In the genomic region with DNA sequence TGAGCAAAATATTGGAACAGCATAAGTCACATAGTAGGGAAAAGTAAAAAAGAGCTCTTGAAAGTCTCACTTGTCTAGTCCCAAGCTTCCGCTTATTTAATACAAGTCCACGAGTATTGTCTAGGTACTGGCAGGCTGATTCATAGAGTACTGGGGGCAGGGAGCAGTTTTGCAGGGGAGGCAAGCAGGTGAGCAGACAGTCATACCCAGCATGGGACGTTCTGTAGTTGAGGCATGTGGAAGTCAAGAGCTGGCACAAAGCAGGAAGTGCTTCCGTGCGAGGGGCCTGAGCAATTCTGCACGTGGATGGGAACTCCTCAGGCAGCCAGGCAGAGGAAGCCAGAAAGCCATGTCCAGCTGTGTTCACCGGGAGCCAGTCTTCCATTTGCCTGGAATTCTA, we compare ENCODE assay signal across 12 cellular contexts.
DNase-seq lines count a peak whose midpoint lies in the region; ATAC-seq lines count a peak whose summit lies in the region.
"Had no signal": no experiment of that assay in that cellular context is flagged by ENCODE, and none has a peak within 500 bp of the region (broad histone marks: within the 10 kb centered on the region; RNA-seq: fewer than 3 reads in every experiment).

No MANE protein-coding gene starts in this region.

- no peaks in the 10 kb centered on the region for H3K4me1 ChIP-seq in HAP-1
- H3K4me1 ChIP-seq: A549, BE2C had no signal

- H3K9me3 ChIP-seq in HAP-1: no peaks in the 10 kb centered on the region
- H3K9me3 ChIP-seq: A549, BE2C had no signal

- H3K27me3 ChIP-seq in HAP-1 (ENCODE audit: low read depth): no peaks in the 10 kb centered on the region
- H3K27me3 ChIP-seq: BE2C had no signal

- no peak overlapping the region for H3K4me3 Mint-ChIP-seq in stimulated activated effector memory CD8-positive, alpha-beta T cell treated with anti-CD3 and anti-CD28 coated beads, Interleukin-12 subunit alpha, Interleukin-12 subunit beta, amount 100 ng/mL, for 72 hours
- H3K4me3 Mint-ChIP-seq: CD8-positive, alpha-beta T cell had no signal

- H3K36me3 Mint-ChIP-seq in stimulated activated effector memory CD8-positive, alpha-beta T cell treated with anti-CD3 and anti-CD28 coated beads, Interleukin-12 subunit alpha, Interleukin-12 subunit beta, amount 100 ng/mL, for 72 hours: no peaks in the 10 kb centered on the region
- H3K36me3 Mint-ChIP-seq: CD8-positive, alpha-beta T cell; IgD-negative memory B cell had no signal

- peaks cover 3% of the 10 kb centered on the region for H3K9me3 Mint-ChIP-seq in stimulated activated effector memory CD8-positive, alpha-beta T cell treated with anti-CD3 and anti-CD28 coated beads, Interleukin-12 subunit alpha, Interleukin-12 subunit beta, amount 100 ng/mL, for 72 hours
- H3K9me3 Mint-ChIP-seq: CD8-positive, alpha-beta T cell; IgD-negative memory B cell had no signal

- H3K4me1 Mint-ChIP-seq in stimulated activated effector memory CD8-positive, alpha-beta T cell treated with anti-CD3 and anti-CD28 coated beads, Interleukin-12 subunit alpha, Interleukin-12 subunit beta, amount 100 ng/mL, for 72 hours: no peaks in the 10 kb centered on the region
- H3K4me1 Mint-ChIP-seq: IgD-negative memory B cell had no signal

- DNase-seq in Daoy (ENCODE audit: low read depth): peak; percentile 20
- DNase-seq in G401 (ENCODE audit: low spot score): peak; percentile 54
- DNase-seq in ecto neural progenitor cell (ENCODE audit: low spot score): peak; percentile 22
- DNase-seq in stimulated activated effector memory CD8-positive, alpha-beta T cell treated with anti-CD3 and anti-CD28 coated beads, Interleukin-12 subunit alpha, Interleukin-12 subunit beta, amount 100 ng/mL, for 72 hours (ENCODE audit: low spot score in 2 of 2): no peak
- DNase-seq in NCI-H1105 (lab: John Stamatoyannopoulos, UW): no peak
- no peak for DNase-seq in HAP-1 (ENCODE audit: low spot score in 2 of 2)
- DNase-seq: BE2C; CD8-positive, alpha-beta T cell; DMS79 treated with DMSO at 0.1 percent for 48 hours; GF-D8 had no signal

- no peak overlapping the region for H3K27ac Mint-ChIP-seq in stimulated activated effector memory CD8-positive, alpha-beta T cell treated with anti-CD3 and anti-CD28 coated beads, Interleukin-12 subunit alpha, Interleukin-12 subunit beta, amount 100 ng/mL, for 72 hours
- H3K27ac Mint-ChIP-seq: CD8-positive, alpha-beta T cell had no signal

- H3K4me3 ChIP-seq in HAP-1: no peak overlapping the region
- H3K4me3 ChIP-seq: A549 had no signal

- ATAC-seq in stimulated activated effector memory CD8-positive, alpha-beta T cell treated with anti-CD3 and anti-CD28 coated beads, Interleukin-12 subunit alpha, Interleukin-12 subunit beta, amount 100 ng/mL, for 72 hours: peak; percentile 25
- ATAC-seq: A549; CD8-positive, alpha-beta T cell had no signal

- H3K36me3 ChIP-seq in HAP-1 (replicated peaks): no peaks in the 10 kb centered on the region
- H3K36me3 ChIP-seq: BE2C had no signal

- in situ Hi-C loops in G401 (cut with HindIII; ENCODE audit: low sequenced_read_pairs) (no loop called here), HAP-1 (cut with MboI; ENCODE audit: low sequenced_read_pairs) (no loop called here)

Comparison
In these comparisons a context has a peak if more than half of its experiments do, and no peak if none do; other contexts are left out.
1. DNase-seq: peak in Daoy (single experiment), G401 (single experiment) and ecto neural progenitor cell (single experiment); none in stimulated activated effector memory CD8-positive, alpha-beta T cell treated with anti-CD3 and anti-CD28 coated beads, Interleukin-12 subunit alpha, Interleukin-12 subunit beta, amount 100 ng/mL, for 72 hours (0 of 2), NCI-H1105 (single experiment) and HAP-1 (0 of 2).